Comparison of ENCODE assay signal across 8 cellular contexts in genomic region chr1:15847100-15847892, GRCh38. TPM values are rescaled to one million over a fixed set of nuclear protein-coding genes. Genes with fewer than 3 reads are reported as not detected.
A peak's percentile ranks its signal among the peaks of the same experiment; 100 is the strongest.
DNase-seq lines count a peak whose midpoint lies in the region; ATAC-seq and TF ChIP-seq lines count a peak whose summit lies in the region.

A gene with protein sequence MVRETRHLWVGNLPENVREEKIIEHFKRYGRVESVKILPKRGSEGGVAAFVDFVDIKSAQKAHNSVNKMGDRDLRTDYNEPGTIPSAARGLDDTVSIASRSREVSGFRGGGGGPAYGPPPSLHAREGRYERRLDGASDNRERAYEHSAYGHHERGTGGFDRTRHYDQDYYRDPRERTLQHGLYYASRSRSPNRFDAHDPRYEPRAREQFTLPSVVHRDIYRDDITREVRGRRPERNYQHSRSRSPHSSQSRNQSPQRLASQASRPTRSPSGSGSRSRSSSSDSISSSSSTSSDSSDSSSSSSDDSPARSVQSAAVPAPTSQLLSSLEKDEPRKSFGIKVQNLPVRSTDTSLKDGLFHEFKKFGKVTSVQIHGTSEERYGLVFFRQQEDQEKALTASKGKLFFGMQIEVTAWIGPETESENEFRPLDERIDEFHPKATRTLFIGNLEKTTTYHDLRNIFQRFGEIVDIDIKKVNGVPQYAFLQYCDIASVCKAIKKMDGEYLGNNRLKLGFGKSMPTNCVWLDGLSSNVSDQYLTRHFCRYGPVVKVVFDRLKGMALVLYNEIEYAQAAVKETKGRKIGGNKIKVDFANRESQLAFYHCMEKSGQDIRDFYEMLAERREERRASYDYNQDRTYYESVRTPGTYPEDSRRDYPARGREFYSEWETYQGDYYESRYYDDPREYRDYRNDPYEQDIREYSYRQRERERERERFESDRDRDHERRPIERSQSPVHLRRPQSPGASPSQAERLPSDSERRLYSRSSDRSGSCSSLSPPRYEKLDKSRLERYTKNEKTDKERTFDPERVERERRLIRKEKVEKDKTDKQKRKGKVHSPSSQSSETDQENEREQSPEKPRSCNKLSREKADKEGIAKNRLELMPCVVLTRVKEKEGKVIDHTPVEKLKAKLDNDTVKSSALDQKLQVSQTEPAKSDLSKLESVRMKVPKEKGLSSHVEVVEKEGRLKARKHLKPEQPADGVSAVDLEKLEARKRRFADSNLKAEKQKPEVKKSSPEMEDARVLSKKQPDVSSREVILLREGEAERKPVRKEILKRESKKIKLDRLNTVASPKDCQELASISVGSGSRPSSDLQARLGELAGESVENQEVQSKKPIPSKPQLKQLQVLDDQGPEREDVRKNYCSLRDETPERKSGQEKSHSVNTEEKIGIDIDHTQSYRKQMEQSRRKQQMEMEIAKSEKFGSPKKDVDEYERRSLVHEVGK (N-terminal part only) (plus strand): TSS chr1:15847707. CDS start chr1:15848068, 361 bp downstream.

- peak within 1 kb of the TSS; percentile 83 for H3K9ac ChIP-seq in SK-N-SH

- peak within 1 kb of the TSS; percentile 92 for H3K4me3 ChIP-seq in GM06990 (replicated peaks; ENCODE audit: low read depth, low read length)
- H3K4me3 ChIP-seq in SK-N-SH (ENCODE audit: low read depth in 2 of 2, low read length in 1 of 2) = peak within 1 kb of the TSS; percentile 72 to 80

- DNase-seq in GM06990 (ENCODE audit: extremely low read depth, insufficient read length) (peak; percentile 100), NCI-H1092 (lab: John Stamatoyannopoulos, UW) (peak; percentile 98), SK-N-SH (peak; percentile 95), germinal center (ENCODE audit: low spot score) (peak; percentile 89), nucleus accumbens (lab: John Stamatoyannopoulos, UW) (peak; percentile 40 to 99 (median 95)), superior temporal gyrus (ENCODE audit: extremely low spot score) (peak; percentile 97)
- DNase-seq in activated naive CD4-positive, alpha-beta T cell treated with anti-CD3 and anti-CD28 coated beads, Interleukin-2, amount 50 U/mL, for 16 hours = peak; percentile 99

- peaks cover 42% of the 10 kb centered on the region for H3F3A ChIP-seq in SK-N-SH (replicated peaks; ENCODE audit: insufficient read depth)

- no peaks in the 10 kb centered on the region for H3K9me3 ChIP-seq in SK-N-SH

- TF ChIP-seq CTCF in GM06990 (IDR thresholded peaks at IDR 0.05; ENCODE audit: insufficient read depth, low read length, poor library complexity, severe bottlenecking) = no peak
- TF ChIP-seq CTCF in SK-N-SH (IDR thresholded peaks at IDR 0.05) = no peak

- H3K4me1 ChIP-seq in SK-N-SH (ENCODE audit: control insufficient read depth in 1 of 2, insufficient read depth in 2 of 2, low read depth in 1 of 2, low read length in 1 of 2) = peaks cover 7 to 24% of the 10 kb centered on the region in 2 experiments; a peak in 3 of 4 replicates

- 0 out of 4 replicates have a peak, but pooled peaks of 1 of the 2 experiments have one; percentile 21 for TF ChIP-seq EP300 in SK-N-SH (IDR thresholded peaks at IDR 0.05; ENCODE audit: borderline replicate concordance in 1 of 2, low read depth in 1 of 2, low read length in 1 of 2)

- POLR2A ChIA-PET in SK-N-SH (lab: Yijun Ruan, JAX) = interaction anchor here (0.6 to 3.9 kb wide), 6 partner anchors 8 to 39 kb away, joined by 4 to 22 read pairs (median 9); no protein-coding TSS in a partner anchor

- H4K20me1 ChIP-seq in SK-N-SH (ENCODE audit: insufficient read depth) = no peaks in the 10 kb centered on the region

- peak; percentile 66 for ATAC-seq in HG02588 (IDR thresholded peaks at IDR 0.05; ENCODE audit: unreplicated experiment)

- peaks cover 72% of the 10 kb centered on the region for H3K79me2 ChIP-seq in SK-N-SH (ENCODE audit: insufficient read depth)

- H3K36me3 ChIP-seq in GM06990 (ENCODE audit: control insufficient read depth, insufficient read depth, low read length) = no peaks in the 10 kb centered on the region
- H3K36me3 ChIP-seq in SK-N-SH (replicated peaks in 1 of 2; ENCODE audit: control insufficient read depth in 1 of 2, insufficient read depth in 2 of 2, low read length in 1 of 2) = no peaks in the 10 kb centered on the region

- CTCF ChIA-PET in SK-N-SH (lab: Yijun Ruan, JAX) = interaction anchor here (0.5 to 2.6 kb wide), 5 partner anchors 10 to 147 kb away, joined by 3 to 11 read pairs (median 4); no protein-coding TSS in a partner anchor

- H2AFZ ChIP-seq in SK-N-SH (ENCODE audit: low read depth) = peak within 1 kb of the TSS; percentile 82

- H3K27ac ChIP-seq in SK-N-SH (ENCODE audit: low read depth in 2 of 2, low read length in 1 of 2) = peak within 1 kb of the TSS; percentile 98

- H3K27me3 ChIP-seq in GM06990 (replicated peaks; ENCODE audit: control insufficient read depth, insufficient read depth, low read length) (no peaks in the 10 kb centered on the region), SK-N-SH (ENCODE audit: insufficient read depth) (no peaks in the 10 kb centered on the region)

- H3K9me2 ChIP-seq in SK-N-SH = no peaks in the 10 kb centered on the region

- H3K4me2 ChIP-seq in SK-N-SH = peak within 1 kb of the TSS; percentile 91

- 5% methylated on average over 20 of the region's 86 CpGs for WGBS in SK-N-SH (ENCODE audit: low lambda C conversion rate)

- TF ChIP-seq RAD21 in SK-N-SH (IDR thresholded peaks at IDR 0.05; ENCODE audit: low read length) = no peak; the same call in 1 of the 2 replicates

TF ChIP-seq in SK-N-SH, 30 proteins besides CTCF, POLR2A, EP300 and RAD21:
- TF ChIP-seq MXI1 (IDR thresholded peaks at IDR 0.05; ENCODE audit: low read depth, low read length) = peak; percentile 21; the same call in 1 of the 2 replicates
- TF ChIP-seq NFIC (IDR thresholded peaks at IDR 0.05; ENCODE audit: borderline replicate concordance) = 0 out of 2 replicates have a peak, but pooled peaks have one; percentile 18
- peak; percentile 43 for TF ChIP-seq CHD2 (IDR thresholded peaks at IDR 0.05; ENCODE audit: low read length, partially characterized antibody)
- TF ChIP-seq PBX3 (IDR thresholded peaks at IDR 0.05) = no peak
- TF ChIP-seq FOXM1 (IDR thresholded peaks at IDR 0.05; ENCODE audit: low read depth) = no peak
- TF ChIP-seq SIN3A (IDR thresholded peaks at IDR 0.05; ENCODE audit: borderline replicate concordance, low read depth, low read length) = peak; percentile 16; the same call in 1 of the 2 replicates
- TF ChIP-seq TAF1 (IDR thresholded peaks at IDR 0.05; ENCODE audit: borderline replicate concordance, low read depth, low read length) = peak; percentile 48; the same call in 1 of the 2 replicates
- peak; percentile 72; the same call in 1 of the 2 replicates for TF ChIP-seq POLR2AphosphoS5 (IDR thresholded peaks at IDR 0.05; ENCODE audit: low read depth, low read length)
- 0 out of 2 replicates have a peak, but pooled peaks have one; percentile 20 for TF ChIP-seq TEAD4 (IDR thresholded peaks at IDR 0.05; ENCODE audit: borderline replicate concordance, insufficient read depth)
- peak; percentile 90 for TF ChIP-seq NRF1 (IDR thresholded peaks at IDR 0.05; ENCODE audit: low read depth, low read length)
- no peak for TF ChIP-seq GATA2 (CRISPR knock-in tag; IDR thresholded peaks at IDR 0.05)
- TF ChIP-seq, protein P1, sequence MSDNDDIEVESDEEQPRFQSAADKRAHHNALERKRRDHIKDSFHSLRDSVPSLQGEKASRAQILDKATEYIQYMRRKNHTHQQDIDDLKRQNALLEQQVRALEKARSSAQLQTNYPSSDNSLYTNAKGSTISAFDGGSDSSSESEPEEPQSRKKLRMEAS (IDR thresholded peaks at IDR 0.05; ENCODE audit: low read depth) = peak; percentile 69; the same call in 1 of the 2 replicates

RNA-seq across cellular contexts. Expression of the gene that starts here (rescaled TPM):
- polyA plus RNA-seq in SK-N-SH (2012; rRNA removed) = 3.2 and 6.1 TPM in 2 replicates
- polyA plus RNA-seq in SK-N-SH (2012; cell fraction: cytosol; rRNA removed) = 2.9 and 4.3 TPM in 2 replicates
- 24.6 and 35.8 TPM in 2 replicates for polyA plus RNA-seq in SK-N-SH (2012; cell fraction: nucleus; rRNA removed)

Comparison
In these comparisons a context has a peak if more than half of its experiments do, and no peak if none do; other contexts are left out.
1. Peak in every context shown above with its lines: DNase-seq, ATAC-seq, H3K4me3 ChIP-seq and H3K27ac ChIP-seq.